8 cellular contexts compared by ENCODE assay signal in the genomic region with DNA sequence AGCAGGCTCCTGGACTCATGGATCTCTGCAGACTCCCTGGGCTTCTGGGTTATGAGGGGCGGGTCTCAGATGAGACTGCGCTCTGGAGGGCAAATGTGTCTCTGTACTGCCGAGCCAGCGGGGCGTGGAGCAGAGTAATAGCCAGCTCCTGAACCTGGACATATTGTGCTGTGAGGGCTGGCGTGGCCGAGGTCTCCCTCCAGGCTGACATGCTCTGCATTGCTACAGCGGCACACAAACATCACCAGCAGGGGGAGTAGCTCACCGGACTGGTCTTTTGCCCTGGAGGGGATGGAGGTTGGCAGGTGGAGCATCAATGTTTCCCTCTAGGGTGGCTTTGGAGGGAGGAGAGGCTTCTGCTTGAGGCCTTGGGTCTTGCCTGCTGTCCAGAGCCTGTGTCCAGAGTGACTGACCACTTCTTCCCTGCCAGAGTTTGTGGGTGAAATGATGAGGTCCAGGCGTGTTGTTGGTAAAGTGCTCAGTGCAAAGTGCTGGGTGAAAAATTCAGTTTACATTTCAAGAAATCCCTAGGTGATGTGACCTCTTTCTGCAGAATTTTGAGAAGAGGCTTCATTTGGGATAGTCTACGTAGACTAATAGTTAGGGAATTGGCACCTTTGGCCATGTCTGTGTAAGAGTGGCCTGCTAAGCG. TPM values are rescaled to one million over a fixed set of nuclear protein-coding genes. Genes with fewer than 3 reads are reported as not detected.
DNase-seq lines count a peak whose midpoint lies in the region; ATAC-seq and TF ChIP-seq lines count a peak whose summit lies in the region.

No MANE protein-coding gene starts in this region.

- H3K36me3 ChIP-seq in Caco-2 (ENCODE audit: control insufficient read depth, insufficient read depth, low read length) (no peaks in the 10 kb centered on the region), cardiac muscle cell (no peaks in the 10 kb centered on the region)

- no peaks in the 10 kb centered on the region for H3K27me3 Mint-ChIP-seq in Caco-2 (ENCODE audit: insufficient read depth, unreplicated experiment)
- peaks cover 17% of the 10 kb centered on the region for H3K27me3 Mint-ChIP-seq in activated T-helper 1 cell treated with anti-CD3 and anti-CD28 coated beads, Interleukin-12 subunit alpha, Interleukin-12 subunit beta, Interleukin-2, Interleukin-4 antibody, amounts not matched to agents 30 ng/mL and 10 ng/mL and 1 ng/mL, durations not matched to agents 14 hours and 24 hours and 36 hours (ENCODE audit: insufficient read depth)

- no peak overlapping the region for H3K27ac Mint-ChIP-seq in Caco-2 (ENCODE audit: unreplicated experiment)
- H3K27ac Mint-ChIP-seq in activated T-helper 1 cell treated with anti-CD3 and anti-CD28 coated beads, Interleukin-12 subunit alpha, Interleukin-12 subunit beta, Interleukin-2, Interleukin-4 antibody, amounts not matched to agents 30 ng/mL and 10 ng/mL and 1 ng/mL, durations not matched to agents 14 hours and 24 hours and 36 hours = no peak overlapping the region

- TF ChIP-seq CTCF in Caco-2 (IDR thresholded peaks at IDR 0.05; ENCODE audit: insufficient read depth in 1 of 2, low read depth in 1 of 2, low read length in 1 of 2, severe bottlenecking in 1 of 2, unreplicated experiment in 1 of 2) (peak; percentile 65 to 67), cardiac muscle cell (IDR thresholded peaks at IDR 0.05; ENCODE audit: low read depth, low read length) (peak; percentile 75)

- H3K4me1 ChIP-seq in Caco-2 = peaks cover 14% of the 10 kb centered on the region
- H3K4me1 ChIP-seq in cardiac muscle cell (ENCODE audit: low read depth) = no peaks in the 10 kb centered on the region

- no peak overlapping the region for H3K27ac ChIP-seq in cardiac muscle cell

- H3K36me3 Mint-ChIP-seq in Caco-2 (ENCODE audit: insufficient read depth, unreplicated experiment) = no peaks in the 10 kb centered on the region
- H3K36me3 Mint-ChIP-seq in activated T-helper 1 cell treated with anti-CD3 and anti-CD28 coated beads, Interleukin-12 subunit alpha, Interleukin-12 subunit beta, Interleukin-2, Interleukin-4 antibody, amounts not matched to agents 30 ng/mL and 10 ng/mL and 1 ng/mL, durations not matched to agents 14 hours and 24 hours and 36 hours (ENCODE audit: low read depth) = no peaks in the 10 kb centered on the region

- CTCF ChIA-PET in Caco-2 (lab: Charles Lee) = interaction anchor here (0.6 to 1.9 kb wide), 10 partner anchors 9 to 508 kb away, joined by 3 to 37 read pairs (median 8); partner anchors contain the start of gene GADD45G

- POLR2A ChIA-PET in Caco-2 (lab: Charles Lee) = interaction anchor here (1.2 kb wide), 1 partner anchor 11 kb away, joined by 3 read pairs; the partner anchor contains the start of gene GADD45G

- H3K4me3 ChIP-seq in Caco-2 (ENCODE audit: low read depth, low read length) (no peak overlapping the region), cardiac muscle cell (no peak overlapping the region)

- H3K27me3 ChIP-seq in Caco-2 (replicated peaks; ENCODE audit: control insufficient read depth, insufficient read depth, low read length) = no peaks in the 10 kb centered on the region
- H3K27me3 ChIP-seq in cardiac muscle cell = no peaks in the 10 kb centered on the region

- peaks cover 5% of the 10 kb centered on the region for H3K4me1 Mint-ChIP-seq in Caco-2 (ENCODE audit: low read depth, unreplicated experiment)
- H3K4me1 Mint-ChIP-seq in activated T-helper 1 cell treated with anti-CD3 and anti-CD28 coated beads, Interleukin-12 subunit alpha, Interleukin-12 subunit beta, Interleukin-2, Interleukin-4 antibody, amounts not matched to agents 30 ng/mL and 10 ng/mL and 1 ng/mL, durations not matched to agents 14 hours and 24 hours and 36 hours (ENCODE audit: low read depth) = no peaks in the 10 kb centered on the region

- H3K9me3 Mint-ChIP-seq in Caco-2 (ENCODE audit: unreplicated experiment) = no peaks in the 10 kb centered on the region
- H3K9me3 Mint-ChIP-seq in activated T-helper 1 cell treated with anti-CD3 and anti-CD28 coated beads, Interleukin-12 subunit alpha, Interleukin-12 subunit beta, Interleukin-2, Interleukin-4 antibody, amounts not matched to agents 30 ng/mL and 10 ng/mL and 1 ng/mL, durations not matched to agents 14 hours and 24 hours and 36 hours = no peaks in the 10 kb centered on the region

- BruUV-seq in Caco-2 (replicated peaks; lab: Mats Ljungman, UMichigan) = no TSS peak

- H3K9me3 ChIP-seq in Caco-2 (no peaks in the 10 kb centered on the region), cardiac muscle cell (ENCODE audit: low read depth) (no peaks in the 10 kb centered on the region)

- ATAC-seq in HG02610 (IDR thresholded peaks at IDR 0.05; ENCODE audit: unreplicated experiment) = peak; percentile 40
- no peak for ATAC-seq in HG03108 (IDR thresholded peaks at IDR 0.05; ENCODE audit: unreplicated experiment)
- no peak for ATAC-seq in GM21786 (IDR thresholded peaks at IDR 0.05; ENCODE audit: unreplicated experiment)

- no peak overlapping the region for H3K4me3 Mint-ChIP-seq in Caco-2 (ENCODE audit: unreplicated experiment)
- H3K4me3 Mint-ChIP-seq in activated T-helper 1 cell treated with anti-CD3 and anti-CD28 coated beads, Interleukin-12 subunit alpha, Interleukin-12 subunit beta, Interleukin-2, Interleukin-4 antibody, amounts not matched to agents 30 ng/mL and 10 ng/mL and 1 ng/mL, durations not matched to agents 14 hours and 24 hours and 36 hours = no peak overlapping the region

- intact Hi-C loops in Caco-2 (cut with micrococcal nuclease; ENCODE audit: unreplicated experiment) = loop anchor here (1.0 kb wide), 1 partner anchor 18 kb away; no protein-coding TSS in a partner anchor
- intact Hi-C loops in activated T-helper 1 cell treated with anti-CD3 and anti-CD28 coated beads, Interleukin-12 subunit alpha, Interleukin-12 subunit beta, Interleukin-2, Interleukin-4 antibody, amounts not matched to agents 30 ng/mL and 10 ng/mL and 1 ng/mL, durations not matched to agents 14 hours and 24 hours and 36 hours (cut with micrococcal nuclease) = no loop called here

- DNase-seq in Caco-2 (peak; percentile 72 to 78), RKO (ENCODE audit: low spot score) (peak; percentile 43), cardiac muscle cell (ENCODE audit: low read depth in 1 of 2, low spot score in 1 of 2) (peak; percentile 48 to 74)
- peak; percentile 55 for DNase-seq in activated T-helper 1 cell treated with anti-CD3 and anti-CD28 coated beads, Interleukin-12 subunit alpha, Interleukin-12 subunit beta, Interleukin-2, Interleukin-4 antibody, amounts not matched to agents 30 ng/mL and 10 ng/mL and 1 ng/mL, durations not matched to agents 14 hours and 24 hours and 36 hours (ENCODE audit: low spot score)
- peak; percentile 17 to 62 for DNase-seq in stimulated activated CD4-positive, alpha-beta T cell treated with anti-CD3 and anti-CD28 coated beads, Interleukin-12 subunit alpha, Interleukin-12 subunit beta, amount 100 ng/mL, for 24 hours (ENCODE audit: low read depth in 2 of 2)

RNA-seq across cellular contexts. Expression of gene GADD45G, which starts 10.9 kb away (rescaled TPM):
- total RNA-seq in Caco-2 (2022) (3.7 and 5.4 TPM in 2 replicates), cardiac muscle cell (32.7 and 34.6 TPM in 2 replicates)
- total RNA-seq in activated T-helper 1 cell treated with anti-CD3 and anti-CD28 coated beads, Interleukin-12 subunit alpha, Interleukin-12 subunit beta, Interleukin-2, Interleukin-4 antibody, amounts not matched to agents 30 ng/mL and 10 ng/mL and 1 ng/mL, durations not matched to agents 14 hours and 24 hours and 36 hours = 36.6 and 37.2 TPM in 2 replicates
- 42.6 and 44.6 TPM in 2 replicates for polyA plus RNA-seq in cardiac muscle cell
